20 cellular contexts compared by ENCODE assay signal in the genomic region with DNA sequence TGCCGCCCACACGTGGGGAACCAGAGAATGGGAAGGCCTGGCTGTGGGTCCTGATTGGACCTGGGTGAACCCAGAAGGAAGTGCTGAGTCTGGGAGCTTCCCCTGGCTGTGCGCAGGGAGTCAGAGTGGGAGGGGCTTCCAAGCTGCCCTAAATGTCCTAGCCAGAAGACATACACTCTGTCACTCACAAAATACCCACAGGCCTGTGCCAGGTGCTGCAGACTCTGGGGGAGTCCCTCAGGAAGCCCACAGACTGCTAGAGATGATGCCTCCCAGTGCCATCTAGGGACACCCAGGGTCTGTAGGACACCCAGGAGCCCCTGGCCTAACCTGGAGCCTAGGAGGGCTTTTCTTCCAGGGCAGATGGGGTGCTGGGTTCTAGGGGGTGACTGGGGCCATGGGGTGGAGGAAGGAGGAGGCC. TPM values are rescaled to one million over a fixed set of nuclear protein-coding genes. Genes with fewer than 3 reads are reported as not detected.
DNase-seq lines count a peak whose midpoint lies in the region; ATAC-seq and TF ChIP-seq lines count a peak whose summit lies in the region.
"Had no signal": no experiment of that assay in that cellular context is flagged by ENCODE, and none has a peak within 500 bp of the region (broad histone marks: within the 10 kb centered on the region; RNA-seq: fewer than 3 reads in every experiment).

No MANE protein-coding gene starts in this region.

- peak overlapping the region; percentile 66 for H3K18ac ChIP-seq in neuronal stem cell (ENCODE audit: low read length)

- H2BK15ac ChIP-seq in neuronal stem cell (ENCODE audit: low read length): no peak overlapping the region

- peaks cover 16% of the 10 kb centered on the region for H3K27me3 Mint-ChIP-seq in dendritic cell treated with granulocyte-macrophage colony-stimulating factor and Interleukin-4, amounts not matched to agents 40 ng/mL and 50 ng/mL, for 4 days

- H3K9me3 Mint-ChIP-seq in dendritic cell treated with granulocyte-macrophage colony-stimulating factor and Interleukin-4, amounts not matched to agents 40 ng/mL and 50 ng/mL, for 4 days: peaks cover 10% of the 10 kb centered on the region

- no peak overlapping the region for H2BK5ac ChIP-seq in neuronal stem cell (ENCODE audit: low read length)

- no TSS peak for BruUV-seq in OCI-LY7 (replicated peaks; lab: Mats Ljungman, UMichigan)

- no peak overlapping the region for H3K14ac ChIP-seq in neuronal stem cell (ENCODE audit: low read length)

- TF ChIP-seq CTCF in left ventricle myocardium inferior (IDR thresholded peaks at IDR 0.05; ENCODE audit: borderline replicate concordance) (no peak), OCI-LY7 (conservative IDR thresholded peaks at IDR 0.05; ENCODE audit: low read length) (no peak)

- H4K8ac ChIP-seq in neuronal stem cell (ENCODE audit: low read depth, low read length): no peak overlapping the region

- H2BK120ac ChIP-seq in neuronal stem cell (ENCODE audit: low read depth, low read length): no peak overlapping the region

- no CpG with 5 or more reads among the region's 3 CpGs for WGBS in neuronal stem cell (ENCODE audit: extremely low coverage in 2 of 2, insufficient read length in 2 of 2, insufficient replicate concordance in 1 of 2), 2 donors
- 78 to 82% methylated on average over 3 of the region's 3 CpGs for WGBS in aorta, 2 donors

- H4K20me1 ChIP-seq in OCI-LY7 (ENCODE audit: insufficient read depth, low read length): no peaks in the 10 kb centered on the region

- intact Hi-C loops in cardiac septum (cut with DNase I) (no loop called here), left ventricle myocardium inferior (cut with micrococcal nuclease) (no loop called here), aorta (cut with DNase I) (no loop called here), OCI-LY7 (cut with micrococcal nuclease; ENCODE audit: unreplicated experiment) (no loop called here)
- intact Hi-C loops in dendritic cell treated with granulocyte-macrophage colony-stimulating factor and Interleukin-4, amounts not matched to agents 40 ng/mL and 50 ng/mL, for 4 days (cut with micrococcal nuclease): no loop called here

- H2AK5ac ChIP-seq in neuronal stem cell (ENCODE audit: low read depth, low read length): no peak overlapping the region

- no peak overlapping the region for H3K23ac ChIP-seq in neuronal stem cell (ENCODE audit: low read depth, low read length, poor library complexity)

- H3K4me3 Mint-ChIP-seq in dendritic cell treated with granulocyte-macrophage colony-stimulating factor and Interleukin-4, amounts not matched to agents 40 ng/mL and 50 ng/mL, for 4 days: no peak overlapping the region
- H3K4me3 Mint-ChIP-seq: CD14-positive monocyte had no signal

- no peaks in the 10 kb centered on the region for H3K9me2 ChIP-seq in OCI-LY7 (ENCODE audit: insufficient read depth, low read length)

- CTCF ChIA-PET in OCI-LY7 (lab: Charles Lee; ENCODE audit: unreplicated experiment): no interaction called here

- H3K27ac ChIP-seq in left ventricle myocardium inferior (replicated peaks): no peak overlapping the region
- H3K27ac ChIP-seq in neuronal stem cell (replicated peaks; ENCODE audit: low read length): no peak overlapping the region
- H3K27ac ChIP-seq in aorta (ENCODE audit: low read depth in 1 of 2, low read length in 2 of 2): no peak overlapping the region
- no peak overlapping the region for H3K27ac ChIP-seq in OCI-LY7 (ENCODE audit: low read depth, low read length, poor library complexity, severe bottlenecking)
- H3K27ac ChIP-seq: cardiac muscle cell, dorsolateral prefrontal cortex, heart left ventricle, SJSA1, uterus had no signal

- no peaks in the 10 kb centered on the region for H3K79me2 ChIP-seq in OCI-LY7 (ENCODE audit: insufficient read depth, low read depth, low read length)

- H3K36me3 ChIP-seq in left ventricle myocardium inferior (no peaks in the 10 kb centered on the region), neuronal stem cell (replicated peaks in 1 of 2; ENCODE audit: control insufficient read depth in 2 of 2, insufficient read depth in 2 of 2, low read length in 2 of 2) (no peaks in the 10 kb centered on the region), aorta (ENCODE audit: control insufficient read depth in 1 of 2, insufficient read depth in 2 of 2, low read length in 1 of 2) (no peaks in the 10 kb centered on the region), OCI-LY7 (ENCODE audit: insufficient read depth, low read length) (no peaks in the 10 kb centered on the region)
- H3K36me3 ChIP-seq: cardiac muscle cell, heart left ventricle, SJSA1, uterus had no signal

- H3K9ac ChIP-seq in neuronal stem cell (ENCODE audit: low read depth, low read length, poor library complexity): no peak overlapping the region

- POLR2A ChIA-PET in OCI-LY7 (lab: Charles Lee): no interaction called here

- H4K91ac ChIP-seq in neuronal stem cell (ENCODE audit: low read depth, low read length, poor library complexity): peak overlapping the region; percentile 41

- H3K4me3 ChIP-seq in left ventricle myocardium inferior: no peak overlapping the region
- H3K4me3 ChIP-seq in neuronal stem cell (ENCODE audit: low read length in 2 of 2): no peak overlapping the region
- no peak overlapping the region for H3K4me3 ChIP-seq in aorta (ENCODE audit: low read length in 2 of 2)
- no peak overlapping the region for H3K4me3 ChIP-seq in OCI-LY7 (ENCODE audit: low read depth, low read length, poor library complexity, severe bottlenecking)
- H3K4me3 ChIP-seq: cardiac muscle cell, dorsolateral prefrontal cortex, heart left ventricle, SJSA1, uterus had no signal

- H3K4me2 ChIP-seq in neuronal stem cell (ENCODE audit: insufficient read depth, low read length, poor library complexity, severe bottlenecking) (no peak overlapping the region), OCI-LY7 (ENCODE audit: low read length) (no peak overlapping the region)

- no peak overlapping the region for H3K4ac ChIP-seq in neuronal stem cell (ENCODE audit: low read length)

- peaks cover 20% of the 10 kb centered on the region for H3K27me3 ChIP-seq in left ventricle myocardium inferior (ENCODE audit: low read depth)
- H3K27me3 ChIP-seq in neuronal stem cell (ENCODE audit: control insufficient read depth in 3 of 3, insufficient read depth in 3 of 3, low read depth in 1 of 3, low read length in 3 of 3): peaks cover 0 to 4% (median 0%) of the 10 kb centered on the region in 3 experiments
- peaks cover 0 to 2% of the 10 kb centered on the region in 2 donors for H3K27me3 ChIP-seq in aorta (ENCODE audit: control insufficient read depth in 1 of 2, insufficient read depth in 2 of 2, low read length in 1 of 2)
- H3K27me3 ChIP-seq: dorsolateral prefrontal cortex, heart left ventricle, SJSA1, uterus had no signal

- H2AFZ ChIP-seq in neuronal stem cell (ENCODE audit: low read length) (no peak overlapping the region), OCI-LY7 (ENCODE audit: low read length) (no peak overlapping the region)

- no peak overlapping the region for H2BK12ac ChIP-seq in neuronal stem cell (ENCODE audit: low read length)

- H3K4me1 ChIP-seq in left ventricle myocardium inferior (no peaks in the 10 kb centered on the region), neuronal stem cell (ENCODE audit: control insufficient read depth in 2 of 2, insufficient read depth in 1 of 2, low read depth in 1 of 2, low read length in 2 of 2) (peaks cover 0 to 9% of the 10 kb centered on the region in 2 donors), aorta (ENCODE audit: control insufficient read depth in 1 of 2, insufficient read depth in 2 of 2, low read length in 2 of 2) (no peaks in the 10 kb centered on the region), OCI-LY7 (ENCODE audit: insufficient read depth, low read length, poor library complexity, severe bottlenecking) (no peaks in the 10 kb centered on the region)
- H3K4me1 ChIP-seq: SJSA1, uterus had no signal

- no peaks in the 10 kb centered on the region for H3K79me1 ChIP-seq in neuronal stem cell (ENCODE audit: low read depth, low read length)

- DNase-seq in cardiac septum (ENCODE audit: low spot score) (peak; percentile 55), left ventricle myocardium inferior (no peak), neuronal stem cell (ENCODE audit: low spot score) (no peak), aorta (peak; percentile 37 to 60), putamen (ENCODE audit: low spot score) (no peak), OCI-LY7 (ENCODE audit: low spot score) (no peak)
- DNase-seq: activated CD4-positive, alpha-beta T cell treated with anti-CD3 and anti-CD28 coated beads for 48 hours; activated naive CD4-positive, alpha-beta T cell; NCI-H187; NCI-H345; nucleus accumbens; retina had no signal

- H3K4me1 Mint-ChIP-seq in dendritic cell treated with granulocyte-macrophage colony-stimulating factor and Interleukin-4, amounts not matched to agents 40 ng/mL and 50 ng/mL, for 4 days (ENCODE audit: low read depth): peaks cover 66% of the 10 kb centered on the region

- peaks cover 7% of the 10 kb centered on the region for H3K36me3 Mint-ChIP-seq in dendritic cell treated with granulocyte-macrophage colony-stimulating factor and Interleukin-4, amounts not matched to agents 40 ng/mL and 50 ng/mL, for 4 days (ENCODE audit: low read depth)

- ATAC-seq in aorta (ENCODE audit: low FRiP score): peak; percentile 28
- ATAC-seq in GM19328 (IDR thresholded peaks at IDR 0.05; ENCODE audit: unreplicated experiment): no peak
- ATAC-seq: heart left ventricle had no signal

- H3K9me3 ChIP-seq in left ventricle myocardium inferior (replicated peaks): peaks cover 23% of the 10 kb centered on the region
- H3K9me3 ChIP-seq in neuronal stem cell (replicated peaks in 1 of 2; ENCODE audit: control insufficient read depth in 2 of 2, insufficient read depth in 1 of 2, low read depth in 1 of 2, low read length in 2 of 2): peaks cover 2 to 3% of the 10 kb centered on the region in 2 donors
- peaks cover 4% of the 10 kb centered on the region for H3K9me3 ChIP-seq in aorta (ENCODE audit: control insufficient read depth, low read length)
- H3K9me3 ChIP-seq in OCI-LY7 (ENCODE audit: low read length): no peaks in the 10 kb centered on the region; the same call in 1 of the 2 replicates

- H3K27ac Mint-ChIP-seq in dendritic cell treated with granulocyte-macrophage colony-stimulating factor and Interleukin-4, amounts not matched to agents 40 ng/mL and 50 ng/mL, for 4 days: peak overlapping the region; percentile 47

RNA-seq across cellular contexts. Expression of a gene that starts 33.7 kb away (rescaled TPM):
- total RNA-seq in cardiac septum (2.3 TPM), left ventricle myocardium inferior (1.8 TPM), aorta (10 to 100 TPM in 1 of 2 donors, 1 to 10 TPM in 1; 8.1 to 12.3 TPM), OCI-LY7 (2022) (67.5 and 70.0 TPM in 2 replicates)
- 23.6 TPM for polyA plus RNA-seq in neuronal stem cell (2013, experiment 1 of 2)
- 22.6 TPM for polyA plus RNA-seq in neuronal stem cell (2013, experiment 2 of 2)
- 1 to 10 TPM; 1.1 to 3.6 TPM for polyA plus RNA-seq in aorta
- total RNA-seq in OCI-LY7 (2014; rRNA removed; shearing (Covaris generic)): 57.5 and 65.6 TPM in 2 replicates

Comparison
In these comparisons a context has a peak if more than half of its experiments do, and no peak if none do; other contexts are left out.
1. DNase-seq: peak in cardiac septum (single experiment) and aorta (2 of 2); none in left ventricle myocardium inferior (single experiment), neuronal stem cell (single experiment), putamen (single experiment) and OCI-LY7 (single experiment).
2. RNA of a gene that starts 33.7 kb away (total RNA-seq): 57.5 to 70.0 TPM in OCI-LY7; 8.1 to 12.3 TPM in aorta, 2.3 TPM in cardiac septum (single experiment) and 1.8 TPM in left ventricle myocardium inferior (single experiment); every median in the first group is over 4 times any median in the second.